10 cellular contexts compared by ENCODE assay signal in genomic region chr4:142264961-142265360, GRCh38.
A peak's percentile ranks its signal among the peaks of the same experiment; 100 is the strongest.
DNase-seq lines count a peak whose midpoint lies in the region; ATAC-seq and TF ChIP-seq lines count a peak whose summit lies in the region.
"Had no signal": no experiment of that assay in that cellular context is flagged by ENCODE, and none has a peak within 500 bp of the region (broad histone marks: within the 10 kb centered on the region; RNA-seq: fewer than 3 reads in every experiment).

No MANE protein-coding gene starts in this region.

- H3K4me3 Mint-ChIP-seq in naive thymus-derived CD4-positive, alpha-beta T cell: peak overlapping the region in 6 of 10 donors; percentile 7 to 48 (median 16)

- peaks cover 8% of the 10 kb centered on the region for H3K4me1 ChIP-seq in effector memory CD4-positive, alpha-beta T cell (ENCODE audit: control insufficient read depth, insufficient read depth, low read length, poor library complexity, severe bottlenecking)
- H3K4me1 ChIP-seq in naive thymus-derived CD4-positive, alpha-beta T cell (ENCODE audit: control insufficient read depth in 2 of 2, insufficient read depth in 2 of 2, low read length in 2 of 2): peaks cover 23 to 24% of the 10 kb centered on the region in 2 donors
- peaks cover 0 to 5% (median 0%) of the 10 kb centered on the region in 4 donors for H3K4me1 ChIP-seq in transverse colon

- TF ChIP-seq POLR2A in transverse colon (IDR thresholded peaks at IDR 0.05): no peak

- no peak for TF ChIP-seq CTCF in transverse colon (IDR thresholded peaks at IDR 0.05)

- no peak overlapping the region for H3K4me3 ChIP-seq in effector memory CD4-positive, alpha-beta T cell (ENCODE audit: insufficient read depth, low read depth, low read length, poor library complexity, severe bottlenecking)
- H3K4me3 ChIP-seq in naive thymus-derived CD4-positive, alpha-beta T cell (ENCODE audit: low read length): no peak overlapping the region
- no peak overlapping the region for H3K4me3 ChIP-seq in transverse colon

- peaks cover 23% of the 10 kb centered on the region for H3K36me3 ChIP-seq in effector memory CD4-positive, alpha-beta T cell (ENCODE audit: control insufficient read depth, insufficient read depth, low read length)
- peaks cover 1 to 28% (median 1%) of the 10 kb centered on the region in 3 experiments for H3K36me3 ChIP-seq in naive thymus-derived CD4-positive, alpha-beta T cell (ENCODE audit: control insufficient read depth in 2 of 3, insufficient read depth in 3 of 3, low read length in 3 of 3)
- no peaks in the 10 kb centered on the region for H3K36me3 ChIP-seq in transverse colon

- no peak for TF ChIP-seq EP300 in transverse colon (IDR thresholded peaks at IDR 0.05; ENCODE audit: low read depth)

- in situ Hi-C loops in transverse colon (cut with MboI; ENCODE audit: low pct_ligation_motif_present in 1 of 4, low pct_unique_long_range_greater_than_20kb in 1 of 4, low sequenced_read_pairs in 3 of 4): no loop called here

- no peak for ATAC-seq in naive thymus-derived CD4-positive, alpha-beta T cell

- H3K27me3 Mint-ChIP-seq in naive thymus-derived CD4-positive, alpha-beta T cell: no peaks in the 10 kb centered on the region

- POLR2A ChIA-PET in naive thymus-derived CD4-positive, alpha-beta T cell (lab: Charles Lee): interaction anchor here (1.1 kb wide), 1 partner anchor 10 kb away, joined by 5 read pairs; no protein-coding TSS in a partner anchor

- CTCF ChIA-PET in naive thymus-derived CD4-positive, alpha-beta T cell (lab: Charles Lee): no interaction called here

- peak overlapping the region in 7 of 9 donors; percentile 19 to 91 (median 67) for H3K27ac Mint-ChIP-seq in naive thymus-derived CD4-positive, alpha-beta T cell

- peaks cover 0 to 5% (median 0%) of the 10 kb centered on the region in 11 donors for H3K9me3 Mint-ChIP-seq in naive thymus-derived CD4-positive, alpha-beta T cell

- DNase-seq in GF-D8 (lab: John Stamatoyannopoulos, UW): peak; percentile 9
- peak; percentile 40 for DNase-seq in M059J (ENCODE audit: low read depth)
- no peak for DNase-seq in effector memory CD4-positive, alpha-beta T cell
- DNase-seq in naive thymus-derived CD4-positive, alpha-beta T cell: no peak
- DNase-seq in transverse colon: no peak
- DNase-seq in stimulated activated CD4-positive, alpha-beta T cell treated with anti-CD3 and anti-CD28 coated beads, Interleukin-2, amount 100 ng/mL, for 24 hours: no peak
- no peak for DNase-seq in SW 1271 (lab: John Stamatoyannopoulos, UW)
- DNase-seq: Kasumi-1, kidney, NCI-H510A had no signal

- peak overlapping the region; percentile 41 for H3K27ac ChIP-seq in effector memory CD4-positive, alpha-beta T cell (ENCODE audit: insufficient read depth, low read length, poor library complexity, severe bottlenecking)
- H3K27ac ChIP-seq in naive thymus-derived CD4-positive, alpha-beta T cell (ENCODE audit: low read depth, low read length): no peak overlapping the region
- H3K27ac ChIP-seq in transverse colon: no peak overlapping the region

- intact Hi-C loops in naive thymus-derived CD4-positive, alpha-beta T cell (cut with micrococcal nuclease): no loop called here
- intact Hi-C loops in transverse colon (cut with DNase I; ENCODE audit: low total_unique reads): loop anchor here (10.0 kb wide), 1 partner anchor 1790 kb away; no protein-coding TSS in a partner anchor

- H3K36me3 Mint-ChIP-seq in naive thymus-derived CD4-positive, alpha-beta T cell: peaks cover 9 to 82% (median 74%) of the 10 kb centered on the region in 5 donors

- 72 to 86% methylated on average over 1 to 2 of the region's 2 CpGs for WGBS in transverse colon (ENCODE audit: low coverage in 1 of 2), 2 donors

- no peaks in the 10 kb centered on the region for H3K9me3 ChIP-seq in effector memory CD4-positive, alpha-beta T cell (ENCODE audit: control insufficient read depth, low read length)
- no peaks in the 10 kb centered on the region for H3K9me3 ChIP-seq in naive thymus-derived CD4-positive, alpha-beta T cell (ENCODE audit: control insufficient read depth in 2 of 3, low read length in 3 of 3)
- H3K9me3 ChIP-seq in transverse colon: no peaks in the 10 kb centered on the region

- no peaks in the 10 kb centered on the region for H3K27me3 ChIP-seq in effector memory CD4-positive, alpha-beta T cell (replicated peaks; ENCODE audit: control insufficient read depth, insufficient read depth, low read length, poor library complexity, severe bottlenecking)
- no peaks in the 10 kb centered on the region for H3K27me3 ChIP-seq in naive thymus-derived CD4-positive, alpha-beta T cell (ENCODE audit: control insufficient read depth in 2 of 2, insufficient read depth in 2 of 2, low read length in 2 of 2)
- no peaks in the 10 kb centered on the region for H3K27me3 ChIP-seq in transverse colon

- H3K4me1 Mint-ChIP-seq in naive thymus-derived CD4-positive, alpha-beta T cell: peaks cover 23 to 87% (median 82%) of the 10 kb centered on the region in 7 donors

Comparison
In these comparisons a context has a peak if more than half of its experiments do, and no peak if none do; other contexts are left out.
1. DNase-seq: peak in GF-D8 (single experiment) and M059J (single experiment); none in effector memory CD4-positive, alpha-beta T cell (0 of 3), naive thymus-derived CD4-positive, alpha-beta T cell (0 of 9), transverse colon (single experiment), stimulated activated CD4-positive, alpha-beta T cell treated with anti-CD3 and anti-CD28 coated beads, Interleukin-2, amount 100 ng/mL, for 24 hours (0 of 2) and SW 1271 (0 of 2).